In genomic region chr5:40687316-40687715, GRCh38 we compare ENCODE assay signal across 13 cellular contexts. TPM values are rescaled to one million over a fixed set of nuclear protein-coding genes. Genes with fewer than 3 reads are reported as not detected.
DNase-seq lines count a peak whose midpoint lies in the region; ATAC-seq, FAIRE-seq and TF ChIP-seq lines count a peak whose summit lies in the region.
"Had no signal": no experiment of that assay in that cellular context is flagged by ENCODE, and none has a peak within 500 bp of the region (broad histone marks: within the 10 kb centered on the region; RNA-seq: fewer than 3 reads in every experiment).

No MANE protein-coding gene starts in this region.

- dilution Hi-C loops in keratinocyte (cut with MboI; ENCODE audit: extremely low pct_ligation_motif_present, low sequenced_read_pairs): no loop called here

- CTCF ChIA-PET in activated CD8-positive, alpha-beta memory T cell treated with anti-CD3 and anti-CD28 coated beads, Interleukin-2, amount 10 ng/mL, durations not matched to agents 7 days and 5 days (lab: Charles Lee): interaction anchor here (1.0 to 4.1 kb wide), 3 partner anchors 12 to 738 kb away, joined by 3 to 15 read pairs (median 10); no protein-coding TSS in a partner anchor

- no peaks in the 10 kb centered on the region for H4K20me1 ChIP-seq in keratinocyte (ENCODE audit: control insufficient read depth, extremely low read depth, insufficient read depth, low read length)

- peaks cover 67% of the 10 kb centered on the region for H3K4me1 ChIP-seq in keratinocyte (ENCODE audit: control insufficient read depth, extremely low read depth, insufficient read depth, low read length)
- peaks cover 9% of the 10 kb centered on the region for H3K4me1 ChIP-seq in stomach smooth muscle (ENCODE audit: control insufficient read depth, insufficient read depth, low read length)

- peak overlapping the region; percentile 86 for H3K4me3 Mint-ChIP-seq in activated CD8-positive, alpha-beta memory T cell treated with anti-CD3 and anti-CD28 coated beads, Interleukin-2, amount 10 ng/mL, durations not matched to agents 7 days and 5 days
- H3K4me3 Mint-ChIP-seq: neural crest cell had no signal

- no peak for ATAC-seq in activated CD8-positive, alpha-beta memory T cell treated with anti-CD3 and anti-CD28 coated beads, Interleukin-2, amount 10 ng/mL, durations not matched to agents 7 days and 5 days
- no peak for ATAC-seq in HG02852 (IDR thresholded peaks at IDR 0.05; ENCODE audit: unreplicated experiment)

- peaks cover 7 to 11% of the 10 kb centered on the region in 2 experiments for H3K36me3 ChIP-seq in keratinocyte (ENCODE audit: control insufficient read depth in 2 of 2, extremely low read depth in 1 of 2, insufficient read depth in 2 of 2, low read length in 2 of 2)
- peaks cover 7 to 8% of the 10 kb centered on the region in 2 donors for H3K36me3 ChIP-seq in stomach smooth muscle (ENCODE audit: control insufficient read depth in 2 of 2, insufficient read depth in 2 of 2, low read length in 2 of 2)

- peak overlapping the region; percentile 49 for H2AFZ ChIP-seq in keratinocyte (ENCODE audit: control insufficient read depth, low read length)

- no peak for FAIRE-seq in keratinocyte (lab: Jason Lieb, UNC)

- H3K27me3 ChIP-seq in keratinocyte (ENCODE audit: control insufficient read depth, extremely low read depth, insufficient read depth, low read length): no peaks in the 10 kb centered on the region
- no peaks in the 10 kb centered on the region for H3K27me3 ChIP-seq in stomach smooth muscle (ENCODE audit: control insufficient read depth in 1 of 2, insufficient read depth in 2 of 2, low read length in 2 of 2)

- no peaks in the 10 kb centered on the region for H3K27me3 Mint-ChIP-seq in activated CD8-positive, alpha-beta memory T cell treated with anti-CD3 and anti-CD28 coated beads, Interleukin-2, amount 10 ng/mL, durations not matched to agents 7 days and 5 days

- TF ChIP-seq CTCF in keratinocyte (optimal IDR thresholded peaks at IDR 0.05 in 1 of 3, IDR thresholded peaks at IDR 0.05 in 1 of 3, conservative IDR thresholded peaks at IDR 0.05 in 1 of 3; ENCODE audit: extremely low read depth in 1 of 3, insufficient read depth in 2 of 3, low read length in 3 of 3): no peak

- H3K27ac Mint-ChIP-seq in activated CD8-positive, alpha-beta memory T cell treated with anti-CD3 and anti-CD28 coated beads, Interleukin-2, amount 10 ng/mL, durations not matched to agents 7 days and 5 days: peak overlapping the region; percentile 86

- H3K9ac ChIP-seq in keratinocyte (ENCODE audit: control insufficient read depth, extremely low read depth, insufficient read depth, low read length) (peak overlapping the region; percentile 51), stomach smooth muscle (ENCODE audit: low read length in 2 of 2) (no peak overlapping the region)

- H3K4me2 ChIP-seq in keratinocyte (ENCODE audit: control insufficient read depth, extremely low read depth, insufficient read depth, low read depth, low read length): peak overlapping the region; percentile 83

- H3K9me3 Mint-ChIP-seq in activated CD8-positive, alpha-beta memory T cell treated with anti-CD3 and anti-CD28 coated beads, Interleukin-2, amount 10 ng/mL, durations not matched to agents 7 days and 5 days (ENCODE audit: low read depth): no peaks in the 10 kb centered on the region
- H3K9me3 Mint-ChIP-seq: neural crest cell had no signal

- peaks cover 74% of the 10 kb centered on the region for H3K4me1 Mint-ChIP-seq in activated CD8-positive, alpha-beta memory T cell treated with anti-CD3 and anti-CD28 coated beads, Interleukin-2, amount 10 ng/mL, durations not matched to agents 7 days and 5 days
- H3K4me1 Mint-ChIP-seq: neural crest cell had no signal

- no peaks in the 10 kb centered on the region for H3K9me1 ChIP-seq in keratinocyte (ENCODE audit: control insufficient read depth, extremely low read depth, insufficient read depth, low read length)

- peaks cover 83% of the 10 kb centered on the region for H3K36me3 Mint-ChIP-seq in activated CD8-positive, alpha-beta memory T cell treated with anti-CD3 and anti-CD28 coated beads, Interleukin-2, amount 10 ng/mL, durations not matched to agents 7 days and 5 days

- peak overlapping the region; percentile 63 for H3K27ac ChIP-seq in keratinocyte (ENCODE audit: control insufficient read depth, insufficient read depth, low read length)
- H3K27ac ChIP-seq in stomach smooth muscle (ENCODE audit: low read length): no peak overlapping the region

- intact Hi-C loops in posterior vena cava (cut with DNase I): loop anchor here in 1 of 2 donors (10.0 kb wide), 1 partner anchor 1103 kb away; no protein-coding TSS in a partner anchor

- DNase-seq in activated CD8-positive, alpha-beta memory T cell treated with anti-CD3 and anti-CD28 coated beads, Interleukin-2, amount 10 ng/mL, durations not matched to agents 7 days and 5 days: no peak
- DNase-seq in activated CD8-positive, alpha-beta memory T cell treated with anti-CD3 and anti-CD28 coated beads for 24 hours: no peak
- peak; percentile 39 for DNase-seq in activated CD4-positive, alpha-beta T cell treated with anti-CD3 and anti-CD28 coated beads for 48 hours
- DNase-seq in keratinocyte (ENCODE audit: low read depth, low spot score) (no peak), mesenteric fat pad (ENCODE audit: low spot score) (no peak), posterior vena cava (ENCODE audit: low spot score) (no peak)
- DNase-seq: activated gamma-delta T cell, H7, NCI-H524 had no signal

- H3K79me2 ChIP-seq in keratinocyte (ENCODE audit: control insufficient read depth, insufficient read depth, low read length): peaks cover 81% of the 10 kb centered on the region

- H3K4me3 ChIP-seq in keratinocyte (ENCODE audit: control insufficient read depth in 2 of 3, extremely low read depth in 1 of 3, insufficient read depth in 2 of 3, low read depth in 1 of 3, low read length in 3 of 3): peak overlapping the region in 2 of 3 experiments; percentile 11 to 30
- H3K4me3 ChIP-seq in stomach smooth muscle (ENCODE audit: low read length in 2 of 2): peak overlapping the region; percentile 11 to 50

- H3K9me3 ChIP-seq in keratinocyte (ENCODE audit: control insufficient read depth, low read depth, low read length) (no peaks in the 10 kb centered on the region), stomach smooth muscle (ENCODE audit: control insufficient read depth in 2 of 2, low read length in 2 of 2) (no peaks in the 10 kb centered on the region)

RNA-seq across cellular contexts. Expression of gene PTGER4, which starts 7.6 kb away (rescaled TPM):
- total RNA-seq in activated CD8-positive, alpha-beta memory T cell treated with anti-CD3 and anti-CD28 coated beads, Interleukin-2, amount 10 ng/mL, durations not matched to agents 7 days and 5 days: 10 to 100 TPM; 50.8 to 79.1 TPM
- 7.5 to 12.2 TPM (median 9.5 TPM) in 3 replicates for polyA plus RNA-seq in keratinocyte
- 2.9 TPM for polyA plus RNA-seq in keratinocyte (2011; ENCODE audit: low read depth)
- 6.0 and 7.3 TPM in 2 replicates for polyA plus RNA-seq in keratinocyte (2011; cell fraction: cytosol; rRNA removed)
- 16.4 and 19.3 TPM in 2 replicates for polyA plus RNA-seq in keratinocyte (2011; cell fraction: nucleus; rRNA removed)
- 4.0 and 8.4 TPM in 2 replicates for polyA plus RNA-seq in keratinocyte (2012; ENCODE audit: low replicate concordance)
- 9.8 to 18.0 TPM (median 12.5 TPM) in 3 replicates for polyA minus RNA-seq in keratinocyte
- 50.8 TPM for polyA minus RNA-seq in keratinocyte (2011; cell fraction: cytosol; rRNA and poly(A)+ RNA removed)
- 42.4 and 43.2 TPM in 2 replicates for polyA minus RNA-seq in keratinocyte (2011; cell fraction: nucleus; rRNA and poly(A)+ RNA removed)
- total RNA-seq in mesenteric fat pad (14.8 TPM), posterior vena cava (10 to 100 TPM; 10.1 to 12.1 TPM)
- total RNA-seq: G401, neural crest cell had no signal
